Comparison of ENCODE assay signal across 32 cellular contexts in the genomic region with DNA sequence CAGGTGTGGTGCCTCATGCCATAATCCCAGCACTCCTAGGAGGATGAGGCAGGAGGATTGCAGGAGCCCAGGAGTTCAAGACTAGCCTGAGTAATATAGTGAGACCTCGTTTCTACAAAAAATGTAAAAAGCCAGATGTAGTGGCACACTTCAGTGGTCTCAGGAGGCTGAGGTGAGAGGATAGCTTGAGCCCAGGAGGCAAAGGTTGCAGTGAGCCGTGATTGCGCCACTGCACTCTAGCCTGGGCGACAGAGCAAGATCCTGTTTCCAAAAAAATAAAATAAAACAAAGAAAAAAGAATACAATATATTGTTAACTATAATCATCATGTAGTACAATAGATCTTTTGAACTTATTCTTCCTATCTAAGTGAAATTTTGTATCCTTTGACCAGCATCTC.
"Had no signal": no experiment of that assay in that cellular context is flagged by ENCODE, and none has a peak within 500 bp of the region (broad histone marks: within the 10 kb centered on the region; RNA-seq: fewer than 3 reads in every experiment).

No MANE protein-coding gene starts in this region.

- H3K27ac Mint-ChIP-seq: activated CD4-positive, alpha-beta memory T cell treated with anti-CD3 and anti-CD28 coated beads for 36 hours; activated CD4-positive, alpha-beta T cell treated with anti-CD3 and anti-CD28 coated beads for 36 hours; activated CD4-positive, alpha-beta T cell treated with anti-CD3 and anti-CD28 coated beads, Interleukin-2, amount 10 ng/mL, durations not matched to agents 24 days and 14 days; activated CD8-positive, alpha-beta memory T cell treated with anti-CD3 and anti-CD28 coated beads, Interleukin-2, amount 10 ng/mL, durations not matched to agents 7 days and 5 days; activated CD8-positive, alpha-beta T cell treated with anti-CD3 and anti-CD28 coated beads, Interleukin-2, amount 10 ng/mL, durations not matched to agents 7 days and 5 days; activated naive CD4-positive, alpha-beta T cell treated with anti-CD3 and anti-CD28 coated beads for 36 hours; activated naive CD4-positive, alpha-beta T cell treated with anti-CD3 and anti-CD28 coated beads, Interleukin-2, amount 50 U/mL, for 24 hours; activated naive CD8-positive, alpha-beta T cell treated with anti-CD3 and anti-CD28 coated beads for 36 hours; activated naive CD8-positive, alpha-beta T cell treated with anti-CD3 and anti-CD28 coated beads, Interleukin-2, amount 50 U/mL, for 24 hours; activated T-helper 1 cell treated with anti-CD3 and anti-CD28 coated beads, Interleukin-12 subunit alpha, Interleukin-12 subunit beta, Interleukin-2, Interleukin-4 antibody, amounts not matched to agents 30 ng/mL and 10 ng/mL and 1 ng/mL, durations not matched to agents 14 hours and 24 hours and 36 hours; activated T-helper 2 cell treated with anti-CD3 and anti-CD28 coated beads, Interferon-gamma antibody, Interleukin-2, Interleukin-4, amounts not matched to agents 10 μg/mL and 5 μg/mL and 100 μg/mL, durations not matched to agents 14 hours and 24 hours and 36 hours; endodermal cell had no signal

- ATAC-seq: activated CD4-positive, alpha-beta T cell treated with anti-CD3 and anti-CD28 coated beads for 36 hours; activated CD8-positive, alpha-beta memory T cell treated with anti-CD3 and anti-CD28 coated beads, Interleukin-2, amount 10 ng/mL, durations not matched to agents 7 days and 5 days; activated CD8-positive, alpha-beta T cell treated with anti-CD3 and anti-CD28 coated beads, Interleukin-2, amount 10 ng/mL, durations not matched to agents 7 days and 5 days; activated naive CD8-positive, alpha-beta T cell treated with anti-CD3 and anti-CD28 coated beads, Interleukin-2, amount 50 U/mL, for 24 hours; body of pancreas; foreskin keratinocyte; gastroesophageal sphincter had no signal

- H3K4me1 ChIP-seq: adrenal gland, body of pancreas, colonic mucosa, esophagus muscularis mucosa, gastroesophageal sphincter had no signal

- H3K4me3 Mint-ChIP-seq: activated CD4-positive, alpha-beta memory T cell treated with anti-CD3 and anti-CD28 coated beads for 36 hours; activated CD4-positive, alpha-beta T cell treated with anti-CD3 and anti-CD28 coated beads for 36 hours; activated CD4-positive, alpha-beta T cell treated with anti-CD3 and anti-CD28 coated beads, Interleukin-2, amount 10 ng/mL, durations not matched to agents 24 days and 14 days; activated CD8-positive, alpha-beta memory T cell treated with anti-CD3 and anti-CD28 coated beads, Interleukin-2, amount 10 ng/mL, durations not matched to agents 7 days and 5 days; activated CD8-positive, alpha-beta T cell treated with anti-CD3 and anti-CD28 coated beads, Interleukin-2, amount 10 ng/mL, durations not matched to agents 7 days and 5 days; activated naive CD4-positive, alpha-beta T cell treated with anti-CD3 and anti-CD28 coated beads for 36 hours; activated naive CD4-positive, alpha-beta T cell treated with anti-CD3 and anti-CD28 coated beads, Interleukin-2, amount 50 U/mL, for 24 hours; activated naive CD8-positive, alpha-beta T cell treated with anti-CD3 and anti-CD28 coated beads for 36 hours; activated naive CD8-positive, alpha-beta T cell treated with anti-CD3 and anti-CD28 coated beads, Interleukin-2, amount 50 U/mL, for 24 hours; activated T-helper 1 cell treated with anti-CD3 and anti-CD28 coated beads, Interleukin-12 subunit alpha, Interleukin-12 subunit beta, Interleukin-2, Interleukin-4 antibody, amounts not matched to agents 30 ng/mL and 10 ng/mL and 1 ng/mL, durations not matched to agents 14 hours and 24 hours and 36 hours; endodermal cell had no signal

- H3K27me3 Mint-ChIP-seq: activated CD4-positive, alpha-beta memory T cell treated with anti-CD3 and anti-CD28 coated beads for 36 hours; activated CD4-positive, alpha-beta T cell treated with anti-CD3 and anti-CD28 coated beads for 36 hours; activated CD4-positive, alpha-beta T cell treated with anti-CD3 and anti-CD28 coated beads, Interleukin-2, amount 10 ng/mL, durations not matched to agents 24 days and 14 days; activated CD8-positive, alpha-beta memory T cell treated with anti-CD3 and anti-CD28 coated beads, Interleukin-2, amount 10 ng/mL, durations not matched to agents 7 days and 5 days; activated naive CD4-positive, alpha-beta T cell treated with anti-CD3 and anti-CD28 coated beads, Interleukin-2, amount 50 U/mL, for 24 hours; activated naive CD8-positive, alpha-beta T cell treated with anti-CD3 and anti-CD28 coated beads for 36 hours; activated naive CD8-positive, alpha-beta T cell treated with anti-CD3 and anti-CD28 coated beads, Interleukin-2, amount 50 U/mL, for 24 hours had no signal

- DNase-seq: activated CD4-positive, alpha-beta memory T cell treated with anti-CD3 and anti-CD28 coated beads for 36 hours; activated CD4-positive, alpha-beta T cell treated with anti-CD3 and anti-CD28 coated beads for 36 hours; activated CD4-positive, alpha-beta T cell treated with anti-CD3 and anti-CD28 coated beads, Interleukin-2, amount 10 ng/mL, durations not matched to agents 24 days and 14 days; activated CD4-positive, CD25-positive, alpha-beta regulatory T cell; activated CD4-positive, CD25-positive, alpha-beta regulatory T cell treated with anti-CD3 and anti-CD28 coated beads, Interleukin-2, amount 50 U/mL, for 72 hours; activated CD8-positive, alpha-beta memory T cell treated with anti-CD3 and anti-CD28 coated beads, Interleukin-2, amount 10 ng/mL, durations not matched to agents 7 days and 5 days; activated CD8-positive, alpha-beta memory T cell treated with anti-CD3 and anti-CD28 coated beads, Interleukin-2, amount 50 U/mL, for 4 hours; activated CD8-positive, alpha-beta T cell treated with anti-CD3 and anti-CD28 coated beads, Interleukin-2, amount 10 ng/mL, durations not matched to agents 7 days and 5 days; activated effector memory CD4-positive, alpha-beta T cell treated with anti-CD3 and anti-CD28 coated beads, Interleukin-2, amount 50 U/mL, for 16 hours; activated naive CD4-positive, alpha-beta T cell treated with anti-CD3 and anti-CD28 coated beads for 36 hours; activated naive CD8-positive, alpha-beta T cell treated with anti-CD3 and anti-CD28 coated beads for 36 hours; activated naive CD8-positive, alpha-beta T cell treated with anti-CD3 and anti-CD28 coated beads, Interleukin-2, amount 50 U/mL, for 24 hours; activated T-cell treated with anti-CD3 and anti-CD28 coated beads, Interleukin-2, amount 50 U/mL, for 1 hour; activated T-cell treated with anti-CD3 and anti-CD28 coated beads, Interleukin-2, amount 50 U/mL, for 48 hours; adrenal gland; amygdala; aorta; body of pancreas; central memory CD4-positive, alpha-beta T cell; cerebellar nuclear complex; colonic mucosa; dorsolateral prefrontal cortex; effector memory CD4-positive, alpha-beta T cell; endodermal cell; foreskin keratinocyte; T-helper 2 cell had no signal

- H3K9me3 Mint-ChIP-seq: activated CD4-positive, alpha-beta T cell treated with anti-CD3 and anti-CD28 coated beads, Interleukin-2, amount 10 ng/mL, durations not matched to agents 24 days and 14 days; activated naive CD4-positive, alpha-beta T cell treated with anti-CD3 and anti-CD28 coated beads for 36 hours; activated naive CD4-positive, alpha-beta T cell treated with anti-CD3 and anti-CD28 coated beads, Interleukin-2, amount 50 U/mL, for 24 hours; activated naive CD8-positive, alpha-beta T cell treated with anti-CD3 and anti-CD28 coated beads, Interleukin-2, amount 50 U/mL, for 24 hours; endodermal cell had no signal

- H3K9me3 ChIP-seq: adrenal gland, body of pancreas, colonic mucosa, esophagus muscularis mucosa, gastroesophageal sphincter had no signal

- H3K27ac ChIP-seq: adrenal gland, body of pancreas, cardiac muscle cell, colonic mucosa, dorsolateral prefrontal cortex, esophagus muscularis mucosa, foreskin keratinocyte, gastroesophageal sphincter had no signal

- H3K4me3 ChIP-seq: adrenal gland, body of pancreas, cardiac muscle cell, colonic mucosa, dorsolateral prefrontal cortex, esophagus muscularis mucosa, gastroesophageal sphincter had no signal
